1 cellular context compared by ENCODE assay signal in the genomic region with DNA sequence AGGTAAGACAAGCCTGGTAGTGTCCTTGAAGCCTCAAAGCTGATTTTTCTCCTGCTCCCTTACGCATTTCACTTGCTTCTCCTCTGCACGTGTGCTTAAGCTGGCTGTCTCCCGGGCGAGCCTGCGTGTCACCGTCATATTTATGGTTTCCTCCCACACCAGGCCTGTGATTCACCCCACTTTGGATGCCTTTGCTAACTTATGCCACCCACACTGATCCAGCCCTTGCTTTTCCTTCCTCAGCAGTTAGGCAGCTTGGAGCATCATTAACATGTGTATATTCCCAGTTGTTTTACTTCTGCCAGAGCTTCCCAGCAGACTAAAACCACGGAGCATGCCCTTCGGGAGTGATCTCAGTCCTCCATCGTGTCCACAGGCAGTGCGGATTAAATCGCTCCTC.
TF ChIP-seq lines count a peak whose summit lies in the region.

No MANE protein-coding gene starts in this region.

TF ChIP-seq in K562, 482 proteins besides CTCF, POLR2A, EP300 and RAD21 (continued from another document):
- TF ChIP-seq, protein P1, sequence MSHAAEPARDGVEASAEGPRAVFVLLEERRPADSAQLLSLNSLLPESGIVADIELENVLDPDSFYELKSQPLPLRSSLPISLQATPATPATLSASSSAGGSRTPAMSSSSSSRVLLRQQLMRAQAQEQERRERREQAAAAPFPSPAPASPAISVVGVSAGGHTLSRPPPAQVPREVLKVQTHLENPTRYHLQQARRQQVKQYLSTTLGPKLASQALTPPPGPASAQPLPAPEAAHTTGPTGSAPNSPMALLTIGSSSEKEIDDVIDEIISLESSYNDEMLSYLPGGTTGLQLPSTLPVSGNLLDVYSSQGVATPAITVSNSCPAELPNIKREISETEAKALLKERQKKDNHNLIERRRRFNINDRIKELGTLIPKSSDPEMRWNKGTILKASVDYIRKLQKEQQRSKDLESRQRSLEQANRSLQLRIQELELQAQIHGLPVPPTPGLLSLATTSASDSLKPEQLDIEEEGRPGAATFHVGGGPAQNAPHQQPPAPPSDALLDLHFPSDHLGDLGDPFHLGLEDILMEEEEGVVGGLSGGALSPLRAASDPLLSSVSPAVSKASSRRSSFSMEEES (CRISPR knock-in tag; IDR thresholded peaks at IDR 0.05) = no peak
- TF ChIP-seq MEF2D (tag; conservative IDR thresholded peaks at IDR 0.05; ENCODE audit: low read depth) (no peak), ZFPM2 (CRISPR knock-in tag; IDR thresholded peaks at IDR 0.05) (no peak), PRPF4 (IDR thresholded peaks at IDR 0.05; ENCODE audit: insufficient read depth, low read depth, low read length, poor library complexity, severe bottlenecking) (no peak), JUND (IDR thresholded peaks at IDR 0.05; ENCODE audit: borderline replicate concordance, low read depth, low read length) (peak; percentile 48; the same call in 1 of the 2 replicates), JUND (tag; IDR thresholded peaks at IDR 0.05; ENCODE audit: borderline replicate concordance, low read depth, low read length) (no peak), NCOA2 (IDR thresholded peaks at IDR 0.05; ENCODE audit: partially characterized antibody in 2 of 2) (no peak), CC2D1A (IDR thresholded peaks at IDR 0.05) (no peak), HMG20B (CRISPR knock-in tag; IDR thresholded peaks at IDR 0.05) (no peak), ZNF644 (tag; IDR thresholded peaks at IDR 0.05; ENCODE audit: low read depth) (no peak), TBL1XR1 (IDR thresholded peaks at IDR 0.05; ENCODE audit: low read length in 2 of 2) (no peak), NRF1 (conservative IDR thresholded peaks at IDR 0.05 in 1 of 2, IDR thresholded peaks at IDR 0.05 in 1 of 2) (peak; percentile 41 to 46; a peak in 2 of 4 replicates), SRSF1 (IDR thresholded peaks at IDR 0.05; ENCODE audit: low read depth, low read length) (no peak), RHOXF2B (CRISPR knock-in tag; conservative IDR thresholded peaks at IDR 0.05) (no peak), CBFA2T3 (IDR thresholded peaks at IDR 0.05) (peak; percentile 34; the same call in 1 of the 2 replicates), NR2F6 (CRISPR knock-in tag; IDR thresholded peaks at IDR 0.05) (no peak), ADNP (tag; IDR thresholded peaks at IDR 0.05) (no peak)
- TF ChIP-seq, protein P2, sequence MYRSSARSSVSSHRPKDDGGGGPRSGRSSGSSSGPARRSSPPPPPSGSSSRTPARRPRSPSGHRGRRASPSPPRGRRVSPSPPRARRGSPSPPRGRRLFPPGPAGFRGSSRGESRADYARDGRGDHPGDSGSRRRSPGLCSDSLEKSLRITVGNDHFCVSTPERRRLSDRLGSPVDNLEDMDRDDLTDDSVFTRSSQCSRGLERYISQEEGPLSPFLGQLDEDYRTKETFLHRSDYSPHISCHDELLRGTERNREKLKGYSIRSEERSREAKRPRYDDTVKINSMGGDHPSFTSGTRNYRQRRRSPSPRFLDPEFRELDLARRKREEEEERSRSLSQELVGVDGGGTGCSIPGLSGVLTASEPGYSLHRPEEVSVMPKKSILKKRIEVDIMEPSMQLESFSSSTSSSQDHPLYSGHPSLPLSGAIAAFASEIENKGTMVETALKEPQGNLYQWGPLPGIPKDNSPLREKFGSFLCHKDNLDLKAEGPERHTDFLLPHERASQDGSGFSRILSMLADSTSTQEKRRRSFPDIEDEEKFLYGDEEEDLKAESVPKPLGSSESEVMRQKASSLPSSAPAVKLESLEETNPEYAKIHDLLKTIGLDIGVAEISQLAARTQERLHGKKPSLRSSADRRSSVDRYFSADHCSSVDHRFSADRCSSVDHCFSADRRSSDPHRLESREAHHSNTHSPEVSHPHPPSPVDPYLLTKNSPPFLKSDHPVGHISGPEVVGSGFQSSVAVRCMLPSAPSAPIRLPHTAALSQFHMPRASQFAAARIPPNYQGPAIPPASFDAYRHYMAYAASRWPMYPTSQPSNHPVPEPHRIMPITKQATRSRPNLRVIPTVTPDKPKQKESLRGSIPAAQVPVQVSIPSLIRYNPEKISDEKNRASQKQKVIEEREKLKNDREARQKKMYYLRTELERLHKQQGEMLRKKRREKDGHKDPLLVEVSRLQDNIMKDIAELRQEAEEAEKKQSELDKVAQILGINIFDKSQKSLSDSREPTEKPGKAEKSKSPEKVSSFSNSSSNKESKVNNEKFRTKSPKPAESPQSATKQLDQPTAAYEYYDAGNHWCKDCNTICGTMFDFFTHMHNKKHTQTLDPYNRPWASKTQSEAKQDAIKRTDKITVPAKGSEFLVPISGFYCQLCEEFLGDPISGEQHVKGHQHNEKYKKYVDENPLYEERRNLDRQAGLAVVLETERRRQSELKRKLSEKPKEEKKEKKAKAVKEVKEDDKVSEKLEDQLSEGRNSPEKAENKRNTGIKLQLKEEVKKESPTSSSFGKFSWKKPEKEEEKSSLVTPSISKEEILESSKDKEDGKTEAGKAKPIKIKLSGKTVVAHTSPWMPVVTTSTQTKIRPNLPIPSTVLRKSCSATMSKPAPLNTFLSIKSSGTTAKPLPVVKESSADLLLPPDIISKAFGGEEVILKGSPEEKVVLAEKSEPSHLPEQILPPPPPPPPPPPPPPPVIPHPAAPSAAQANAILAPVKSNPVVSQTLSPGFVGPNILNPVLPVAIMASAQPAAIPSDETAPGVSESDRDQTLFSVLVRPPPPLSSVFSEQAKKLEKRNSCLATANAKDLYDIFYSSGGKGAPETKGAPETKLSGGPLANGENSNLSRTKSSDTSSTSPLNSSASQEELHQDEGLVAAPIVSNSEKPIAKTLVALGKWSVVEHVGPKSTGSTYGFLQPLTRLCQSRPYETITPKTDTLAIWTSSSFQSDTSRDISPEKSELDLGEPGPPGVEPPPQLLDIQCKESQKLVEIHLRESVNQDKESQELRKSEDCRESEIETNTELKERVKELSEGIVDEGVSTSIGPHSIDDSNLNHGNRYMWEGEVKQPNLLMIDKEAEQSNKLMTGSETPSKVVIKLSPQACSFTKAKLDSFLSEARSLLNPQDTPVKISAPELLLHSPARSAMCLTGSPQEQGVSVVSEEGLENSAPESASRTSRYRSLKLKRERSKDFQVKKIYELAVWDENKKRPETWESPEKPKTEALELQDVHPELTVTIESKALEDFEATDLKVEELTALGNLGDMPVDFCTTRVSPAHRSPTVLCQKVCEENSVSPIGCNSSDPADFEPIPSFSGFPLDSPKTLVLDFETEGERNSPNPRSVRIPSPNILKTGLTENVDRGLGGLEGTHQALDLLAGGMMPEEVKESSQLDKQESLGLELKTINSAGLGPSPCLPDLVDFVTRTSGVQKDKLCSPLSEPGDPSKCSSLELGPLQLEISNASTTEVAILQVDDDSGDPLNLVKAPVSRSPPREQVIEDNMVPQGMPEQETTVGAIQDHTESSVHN (IDR thresholded peaks at IDR 0.05; ENCODE audit: borderline replicate concordance in 1 of 2, low read depth in 1 of 2) = no peak
- TF ChIP-seq, protein P3, sequence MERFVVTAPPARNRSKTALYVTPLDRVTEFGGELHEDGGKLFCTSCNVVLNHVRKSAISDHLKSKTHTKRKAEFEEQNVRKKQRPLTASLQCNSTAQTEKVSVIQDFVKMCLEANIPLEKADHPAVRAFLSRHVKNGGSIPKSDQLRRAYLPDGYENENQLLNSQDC (CRISPR knock-in tag; IDR thresholded peaks at IDR 0.05) = no peak
- TF ChIP-seq, protein P4, sequence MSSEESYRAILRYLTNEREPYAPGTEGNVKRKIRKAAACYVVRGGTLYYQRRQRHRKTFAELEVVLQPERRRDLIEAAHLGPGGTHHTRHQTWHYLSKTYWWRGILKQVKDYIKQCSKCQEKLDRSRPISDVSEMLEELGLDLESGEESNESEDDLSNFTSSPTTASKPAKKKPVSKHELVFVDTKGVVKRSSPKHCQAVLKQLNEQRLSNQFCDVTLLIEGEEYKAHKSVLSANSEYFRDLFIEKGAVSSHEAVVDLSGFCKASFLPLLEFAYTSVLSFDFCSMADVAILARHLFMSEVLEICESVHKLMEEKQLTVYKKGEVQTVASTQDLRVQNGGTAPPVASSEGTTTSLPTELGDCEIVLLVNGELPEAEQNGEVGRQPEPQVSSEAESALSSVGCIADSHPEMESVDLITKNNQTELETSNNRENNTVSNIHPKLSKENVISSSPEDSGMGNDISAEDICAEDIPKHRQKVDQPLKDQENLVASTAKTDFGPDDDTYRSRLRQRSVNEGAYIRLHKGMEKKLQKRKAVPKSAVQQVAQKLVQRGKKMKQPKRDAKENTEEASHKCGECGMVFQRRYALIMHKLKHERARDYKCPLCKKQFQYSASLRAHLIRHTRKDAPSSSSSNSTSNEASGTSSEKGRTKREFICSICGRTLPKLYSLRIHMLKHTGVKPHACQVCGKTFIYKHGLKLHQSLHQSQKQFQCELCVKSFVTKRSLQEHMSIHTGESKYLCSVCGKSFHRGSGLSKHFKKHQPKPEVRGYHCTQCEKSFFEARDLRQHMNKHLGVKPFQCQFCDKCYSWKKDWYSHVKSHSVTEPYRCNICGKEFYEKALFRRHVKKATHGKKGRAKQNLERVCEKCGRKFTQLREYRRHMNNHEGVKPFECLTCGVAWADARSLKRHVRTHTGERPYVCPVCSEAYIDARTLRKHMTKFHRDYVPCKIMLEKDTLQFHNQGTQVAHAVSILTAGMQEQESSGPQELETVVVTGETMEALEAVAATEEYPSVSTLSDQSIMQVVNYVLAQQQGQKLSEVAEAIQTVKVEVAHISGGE (CRISPR knock-in tag; IDR thresholded peaks at IDR 0.05) = no peak
- TF ChIP-seq, protein P5, sequence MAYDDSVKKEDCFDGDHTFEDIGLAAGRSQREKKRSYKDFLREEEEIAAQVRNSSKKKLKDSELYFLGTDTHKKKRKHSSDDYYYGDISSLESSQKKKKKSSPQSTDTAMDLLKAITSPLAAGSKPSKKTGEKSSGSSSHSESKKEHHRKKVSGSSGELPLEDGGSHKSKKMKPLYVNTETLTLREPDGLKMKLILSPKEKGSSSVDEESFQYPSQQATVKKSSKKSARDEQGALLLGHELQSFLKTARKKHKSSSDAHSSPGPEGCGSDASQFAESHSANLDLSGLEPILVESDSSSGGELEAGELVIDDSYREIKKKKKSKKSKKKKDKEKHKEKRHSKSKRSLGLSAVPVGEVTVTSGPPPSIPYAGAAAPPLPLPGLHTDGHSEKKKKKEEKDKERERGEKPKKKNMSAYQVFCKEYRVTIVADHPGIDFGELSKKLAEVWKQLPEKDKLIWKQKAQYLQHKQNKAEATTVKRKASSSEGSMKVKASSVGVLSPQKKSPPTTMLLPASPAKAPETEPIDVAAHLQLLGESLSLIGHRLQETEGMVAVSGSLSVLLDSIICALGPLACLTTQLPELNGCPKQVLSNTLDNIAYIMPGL (CRISPR knock-in tag; IDR thresholded peaks at IDR 0.05) = no peak
- TF ChIP-seq, protein P6, sequence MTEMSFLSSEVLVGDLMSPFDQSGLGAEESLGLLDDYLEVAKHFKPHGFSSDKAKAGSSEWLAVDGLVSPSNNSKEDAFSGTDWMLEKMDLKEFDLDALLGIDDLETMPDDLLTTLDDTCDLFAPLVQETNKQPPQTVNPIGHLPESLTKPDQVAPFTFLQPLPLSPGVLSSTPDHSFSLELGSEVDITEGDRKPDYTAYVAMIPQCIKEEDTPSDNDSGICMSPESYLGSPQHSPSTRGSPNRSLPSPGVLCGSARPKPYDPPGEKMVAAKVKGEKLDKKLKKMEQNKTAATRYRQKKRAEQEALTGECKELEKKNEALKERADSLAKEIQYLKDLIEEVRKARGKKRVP (CRISPR knock-in tag; IDR thresholded peaks at IDR 0.05) = no peak
- TF ChIP-seq, protein P7, sequence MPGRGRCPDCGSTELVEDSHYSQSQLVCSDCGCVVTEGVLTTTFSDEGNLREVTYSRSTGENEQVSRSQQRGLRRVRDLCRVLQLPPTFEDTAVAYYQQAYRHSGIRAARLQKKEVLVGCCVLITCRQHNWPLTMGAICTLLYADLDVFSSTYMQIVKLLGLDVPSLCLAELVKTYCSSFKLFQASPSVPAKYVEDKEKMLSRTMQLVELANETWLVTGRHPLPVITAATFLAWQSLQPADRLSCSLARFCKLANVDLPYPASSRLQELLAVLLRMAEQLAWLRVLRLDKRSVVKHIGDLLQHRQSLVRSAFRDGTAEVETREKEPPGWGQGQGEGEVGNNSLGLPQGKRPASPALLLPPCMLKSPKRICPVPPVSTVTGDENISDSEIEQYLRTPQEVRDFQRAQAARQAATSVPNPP (IDR thresholded peaks at IDR 0.05; ENCODE audit: borderline replicate concordance, insufficient read depth, insufficient read length) = no peak
- TF ChIP-seq, protein P8, sequence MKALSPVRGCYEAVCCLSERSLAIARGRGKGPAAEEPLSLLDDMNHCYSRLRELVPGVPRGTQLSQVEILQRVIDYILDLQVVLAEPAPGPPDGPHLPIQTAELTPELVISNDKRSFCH (CRISPR knock-in tag; IDR thresholded peaks at IDR 0.05) = no peak
- TF ChIP-seq, protein P8 (tag; IDR thresholded peaks at IDR 0.05) = no peak
- TF ChIP-seq, protein P9, sequence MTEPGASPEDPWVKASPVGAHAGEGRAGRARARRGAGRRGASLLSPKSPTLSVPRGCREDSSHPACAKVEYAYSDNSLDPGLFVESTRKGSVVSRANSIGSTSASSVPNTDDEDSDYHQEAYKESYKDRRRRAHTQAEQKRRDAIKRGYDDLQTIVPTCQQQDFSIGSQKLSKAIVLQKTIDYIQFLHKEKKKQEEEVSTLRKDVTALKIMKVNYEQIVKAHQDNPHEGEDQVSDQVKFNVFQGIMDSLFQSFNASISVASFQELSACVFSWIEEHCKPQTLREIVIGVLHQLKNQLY (CRISPR knock-in tag; conservative IDR thresholded peaks at IDR 0.05) = no peak
TF ChIP-seq in K562: peak in this region for 28.
